ENCODE assay signal across 2 cellular contexts in the genomic region with DNA sequence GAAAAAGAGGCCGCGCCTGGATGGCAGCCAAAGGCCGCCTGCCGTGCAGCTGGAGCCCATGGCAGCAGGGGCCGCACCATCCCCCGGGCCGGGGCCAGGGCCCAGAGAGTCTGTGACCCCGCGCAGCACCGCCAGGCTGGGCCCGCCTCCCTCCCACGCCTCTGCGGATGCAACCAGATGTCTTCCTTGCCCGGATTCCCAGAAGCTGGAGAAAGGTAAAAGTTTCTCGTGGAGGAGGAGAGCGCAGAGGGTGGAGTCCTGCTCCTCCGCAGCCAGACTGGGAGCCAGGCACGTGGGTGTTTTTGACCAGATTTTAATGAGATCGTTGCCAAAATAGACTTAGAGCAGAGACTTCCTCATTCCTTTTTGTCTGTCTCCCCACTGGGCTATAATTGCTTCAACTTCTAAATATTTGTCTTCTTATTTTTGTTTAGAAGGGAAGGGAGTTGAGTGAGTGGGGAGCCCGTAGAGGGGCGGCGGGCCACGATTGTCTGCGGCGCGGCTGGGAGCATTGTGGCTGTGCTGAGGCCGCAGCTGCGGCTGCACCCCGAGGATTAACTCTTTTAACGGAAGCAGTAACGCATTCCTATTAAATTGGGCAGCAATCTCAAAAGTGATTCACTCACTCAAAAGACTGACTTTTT.
TF ChIP-seq lines count a peak whose summit lies in the region.

No MANE protein-coding gene starts in this region.

TF ChIP-seq in Ishikawa, 13 proteins besides CTCF, POLR2A, EP300 and RAD21:
- TF ChIP-seq TCF12 (IDR thresholded peaks at IDR 0.05; ENCODE audit: low read depth) = peak; percentile 66
- TF ChIP-seq TAF1 (IDR thresholded peaks at IDR 0.05; ENCODE audit: low read depth) = no peak
- TF ChIP-seq, protein P1, sequence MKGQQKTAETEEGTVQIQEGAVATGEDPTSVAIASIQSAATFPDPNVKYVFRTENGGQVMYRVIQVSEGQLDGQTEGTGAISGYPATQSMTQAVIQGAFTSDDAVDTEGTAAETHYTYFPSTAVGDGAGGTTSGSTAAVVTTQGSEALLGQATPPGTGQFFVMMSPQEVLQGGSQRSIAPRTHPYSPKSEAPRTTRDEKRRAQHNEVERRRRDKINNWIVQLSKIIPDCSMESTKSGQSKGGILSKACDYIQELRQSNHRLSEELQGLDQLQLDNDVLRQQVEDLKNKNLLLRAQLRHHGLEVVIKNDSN (IDR thresholded peaks at IDR 0.05) = peak; percentile 51
- TF ChIP-seq CREB1 (IDR thresholded peaks at IDR 0.05; ENCODE audit: low read depth) = no peak
- TF ChIP-seq FOXM1 (IDR thresholded peaks at IDR 0.05; ENCODE audit: borderline replicate concordance, low read depth) = no peak
- TF ChIP-seq EGR1 (IDR thresholded peaks at IDR 0.05) = peak; percentile 92
- TF ChIP-seq MAX (IDR thresholded peaks at IDR 0.05) = peak; percentile 40; the same call in 1 of the 2 replicates
- peak; percentile 27 for TF ChIP-seq TEAD4 (IDR thresholded peaks at IDR 0.05)
- peak; percentile 94 for TF ChIP-seq NFIC (IDR thresholded peaks at IDR 0.05)
- no peak for TF ChIP-seq CEBPB (IDR thresholded peaks at IDR 0.05)
- TF ChIP-seq YY1 (IDR thresholded peaks at IDR 0.05; ENCODE audit: low read depth) = no peak
- peak; percentile 87 for TF ChIP-seq ZBTB7A (IDR thresholded peaks at IDR 0.05; ENCODE audit: low read depth)
- TF ChIP-seq REST (IDR thresholded peaks at IDR 0.05; ENCODE audit: low read depth) = no peak

TF ChIP-seq in K562, 482 proteins besides CTCF, POLR2A, EP300 and RAD21:
- TF ChIP-seq TEAD4 (IDR thresholded peaks at IDR 0.05; ENCODE audit: low read length) (no peak), TEAD4 (CRISPR knock-in tag; IDR thresholded peaks at IDR 0.05; ENCODE audit: borderline replicate concordance) (no peak), KLF1 (tag; IDR thresholded peaks at IDR 0.05) (no peak), SPI1 (IDR thresholded peaks at IDR 0.05; ENCODE audit: borderline replicate concordance, low read depth, low read length) (peak; percentile 68; the same call in 1 of the 2 replicates), ZFPM2 (CRISPR knock-in tag; IDR thresholded peaks at IDR 0.05) (no peak), ZSCAN32 (CRISPR knock-in tag; IDR thresholded peaks at IDR 0.05) (no peak), HCFC1 (IDR thresholded peaks at IDR 0.05; ENCODE audit: low read depth, low read length) (no peak), POLR2G (IDR thresholded peaks at IDR 0.05; ENCODE audit: low read depth, low read length) (0 out of 2 replicates have a peak, but pooled peaks have one; percentile 38), ZBTB33 (CRISPR knock-in tag; IDR thresholded peaks at IDR 0.05) (peak; percentile 76; the same call in 1 of the 2 replicates), EGR1 (conservative IDR thresholded peaks at IDR 0.05) (peak; percentile 16; the same call in 1 of the 2 replicates), RBM39 (optimal IDR thresholded peaks at IDR 0.05; ENCODE audit: low read depth, low read length) (no peak), STAG1 (CRISPR knock-in tag; IDR thresholded peaks at IDR 0.05; ENCODE audit: borderline replicate concordance) (no peak), NFIC (IDR thresholded peaks at IDR 0.05) (peak; percentile 35), NFXL1 (CRISPR knock-in tag; IDR thresholded peaks at IDR 0.05) (no peak), ZNF707 (CRISPR knock-in tag; conservative IDR thresholded peaks at IDR 0.05) (no peak), HDAC2 (IDR thresholded peaks at IDR 0.05) (no peak), TAF9B (IDR thresholded peaks at IDR 0.05; ENCODE audit: partially characterized antibody) (no peak), SNRNP70 (optimal IDR thresholded peaks at IDR 0.05; ENCODE audit: low read depth, low read length) (no peak), RBFOX2 (IDR thresholded peaks at IDR 0.05; ENCODE audit: low read depth, low read length) (0 out of 2 replicates have a peak, but pooled peaks have one; percentile 26)
- TF ChIP-seq, protein P2, sequence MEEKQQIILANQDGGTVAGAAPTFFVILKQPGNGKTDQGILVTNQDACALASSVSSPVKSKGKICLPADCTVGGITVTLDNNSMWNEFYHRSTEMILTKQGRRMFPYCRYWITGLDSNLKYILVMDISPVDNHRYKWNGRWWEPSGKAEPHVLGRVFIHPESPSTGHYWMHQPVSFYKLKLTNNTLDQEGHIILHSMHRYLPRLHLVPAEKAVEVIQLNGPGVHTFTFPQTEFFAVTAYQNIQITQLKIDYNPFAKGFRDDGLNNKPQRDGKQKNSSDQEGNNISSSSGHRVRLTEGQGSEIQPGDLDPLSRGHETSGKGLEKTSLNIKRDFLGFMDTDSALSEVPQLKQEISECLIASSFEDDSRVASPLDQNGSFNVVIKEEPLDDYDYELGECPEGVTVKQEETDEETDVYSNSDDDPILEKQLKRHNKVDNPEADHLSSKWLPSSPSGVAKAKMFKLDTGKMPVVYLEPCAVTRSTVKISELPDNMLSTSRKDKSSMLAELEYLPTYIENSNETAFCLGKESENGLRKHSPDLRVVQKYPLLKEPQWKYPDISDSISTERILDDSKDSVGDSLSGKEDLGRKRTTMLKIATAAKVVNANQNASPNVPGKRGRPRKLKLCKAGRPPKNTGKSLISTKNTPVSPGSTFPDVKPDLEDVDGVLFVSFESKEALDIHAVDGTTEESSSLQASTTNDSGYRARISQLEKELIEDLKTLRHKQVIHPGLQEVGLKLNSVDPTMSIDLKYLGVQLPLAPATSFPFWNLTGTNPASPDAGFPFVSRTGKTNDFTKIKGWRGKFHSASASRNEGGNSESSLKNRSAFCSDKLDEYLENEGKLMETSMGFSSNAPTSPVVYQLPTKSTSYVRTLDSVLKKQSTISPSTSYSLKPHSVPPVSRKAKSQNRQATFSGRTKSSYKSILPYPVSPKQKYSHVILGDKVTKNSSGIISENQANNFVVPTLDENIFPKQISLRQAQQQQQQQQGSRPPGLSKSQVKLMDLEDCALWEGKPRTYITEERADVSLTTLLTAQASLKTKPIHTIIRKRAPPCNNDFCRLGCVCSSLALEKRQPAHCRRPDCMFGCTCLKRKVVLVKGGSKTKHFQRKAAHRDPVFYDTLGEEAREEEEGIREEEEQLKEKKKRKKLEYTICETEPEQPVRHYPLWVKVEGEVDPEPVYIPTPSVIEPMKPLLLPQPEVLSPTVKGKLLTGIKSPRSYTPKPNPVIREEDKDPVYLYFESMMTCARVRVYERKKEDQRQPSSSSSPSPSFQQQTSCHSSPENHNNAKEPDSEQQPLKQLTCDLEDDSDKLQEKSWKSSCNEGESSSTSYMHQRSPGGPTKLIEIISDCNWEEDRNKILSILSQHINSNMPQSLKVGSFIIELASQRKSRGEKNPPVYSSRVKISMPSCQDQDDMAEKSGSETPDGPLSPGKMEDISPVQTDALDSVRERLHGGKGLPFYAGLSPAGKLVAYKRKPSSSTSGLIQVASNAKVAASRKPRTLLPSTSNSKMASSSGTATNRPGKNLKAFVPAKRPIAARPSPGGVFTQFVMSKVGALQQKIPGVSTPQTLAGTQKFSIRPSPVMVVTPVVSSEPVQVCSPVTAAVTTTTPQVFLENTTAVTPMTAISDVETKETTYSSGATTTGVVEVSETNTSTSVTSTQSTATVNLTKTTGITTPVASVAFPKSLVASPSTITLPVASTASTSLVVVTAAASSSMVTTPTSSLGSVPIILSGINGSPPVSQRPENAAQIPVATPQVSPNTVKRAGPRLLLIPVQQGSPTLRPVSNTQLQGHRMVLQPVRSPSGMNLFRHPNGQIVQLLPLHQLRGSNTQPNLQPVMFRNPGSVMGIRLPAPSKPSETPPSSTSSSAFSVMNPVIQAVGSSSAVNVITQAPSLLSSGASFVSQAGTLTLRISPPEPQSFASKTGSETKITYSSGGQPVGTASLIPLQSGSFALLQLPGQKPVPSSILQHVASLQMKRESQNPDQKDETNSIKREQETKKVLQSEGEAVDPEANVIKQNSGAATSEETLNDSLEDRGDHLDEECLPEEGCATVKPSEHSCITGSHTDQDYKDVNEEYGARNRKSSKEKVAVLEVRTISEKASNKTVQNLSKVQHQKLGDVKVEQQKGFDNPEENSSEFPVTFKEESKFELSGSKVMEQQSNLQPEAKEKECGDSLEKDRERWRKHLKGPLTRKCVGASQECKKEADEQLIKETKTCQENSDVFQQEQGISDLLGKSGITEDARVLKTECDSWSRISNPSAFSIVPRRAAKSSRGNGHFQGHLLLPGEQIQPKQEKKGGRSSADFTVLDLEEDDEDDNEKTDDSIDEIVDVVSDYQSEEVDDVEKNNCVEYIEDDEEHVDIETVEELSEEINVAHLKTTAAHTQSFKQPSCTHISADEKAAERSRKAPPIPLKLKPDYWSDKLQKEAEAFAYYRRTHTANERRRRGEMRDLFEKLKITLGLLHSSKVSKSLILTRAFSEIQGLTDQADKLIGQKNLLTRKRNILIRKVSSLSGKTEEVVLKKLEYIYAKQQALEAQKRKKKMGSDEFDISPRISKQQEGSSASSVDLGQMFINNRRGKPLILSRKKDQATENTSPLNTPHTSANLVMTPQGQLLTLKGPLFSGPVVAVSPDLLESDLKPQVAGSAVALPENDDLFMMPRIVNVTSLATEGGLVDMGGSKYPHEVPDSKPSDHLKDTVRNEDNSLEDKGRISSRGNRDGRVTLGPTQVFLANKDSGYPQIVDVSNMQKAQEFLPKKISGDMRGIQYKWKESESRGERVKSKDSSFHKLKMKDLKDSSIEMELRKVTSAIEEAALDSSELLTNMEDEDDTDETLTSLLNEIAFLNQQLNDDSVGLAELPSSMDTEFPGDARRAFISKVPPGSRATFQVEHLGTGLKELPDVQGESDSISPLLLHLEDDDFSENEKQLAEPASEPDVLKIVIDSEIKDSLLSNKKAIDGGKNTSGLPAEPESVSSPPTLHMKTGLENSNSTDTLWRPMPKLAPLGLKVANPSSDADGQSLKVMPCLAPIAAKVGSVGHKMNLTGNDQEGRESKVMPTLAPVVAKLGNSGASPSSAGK (IDR thresholded peaks at IDR 0.05) = no peak
